8 cellular contexts compared by ENCODE assay signal in genomic region chr19:18790566-18791314, GRCh38. TPM values are rescaled to one million over a fixed set of nuclear protein-coding genes. Genes with fewer than 3 reads are reported as not detected.
DNase-seq lines count a peak whose midpoint lies in the region; ATAC-seq and TF ChIP-seq lines count a peak whose summit lies in the region.

COMP (minus strand) TSS chr19:18791305; CDS start chr19:18791269, 36 bp downstream.

- H2AFZ ChIP-seq in mesenchymal stem cell (ENCODE audit: low read depth, low read length): no peak within 1 kb of the TSS

- H3K79me1 ChIP-seq in mesenchymal stem cell (replicated peaks; ENCODE audit: low read length, poor library complexity, severe bottlenecking): no peaks in the 10 kb centered on the region

- 11% methylated on average over 45 of the region's 61 CpGs for WGBS in mesenchymal stem cell

- peaks cover 89% of the 10 kb centered on the region for H3K27me3 Mint-ChIP-seq in activated T-cell treated with anti-CD3 and anti-CD28 coated beads, Interleukin-2, amount 50 U/mL, for 24 hours

- H3K4me2 ChIP-seq in mesenchymal stem cell (ENCODE audit: low read length, poor library complexity, severe bottlenecking): no peak within 1 kb of the TSS

- no peak within 1 kb of the TSS for H3K4ac ChIP-seq in mesenchymal stem cell (ENCODE audit: low read depth in 1 of 2, low read length in 2 of 2)

- ATAC-seq in thoracic aorta (ENCODE audit: insufficient number of reproducible peaks, low FRiP score, low read depth) (no peak), GM21528 (IDR thresholded peaks at IDR 0.05; ENCODE audit: low FRiP score, unreplicated experiment) (no peak)

- H3K27ac Mint-ChIP-seq in activated T-cell treated with anti-CD3 and anti-CD28 coated beads, Interleukin-2, amount 50 U/mL, for 24 hours: peak within 1 kb of the TSS; percentile 37

- H3K27ac ChIP-seq in ascending aorta (no peak within 1 kb of the TSS), mesenchymal stem cell (ENCODE audit: low read length, poor library complexity, severe bottlenecking) (no peak within 1 kb of the TSS), thoracic aorta (no peak within 1 kb of the TSS)

- H4K91ac ChIP-seq in mesenchymal stem cell (ENCODE audit: low read length): no peak within 1 kb of the TSS

- intact Hi-C loops in ascending aorta (cut with DNase I): no loop called here

- peak within 1 kb of the TSS; percentile 39 for H3K4me3 Mint-ChIP-seq in activated T-cell treated with anti-CD3 and anti-CD28 coated beads, Interleukin-2, amount 50 U/mL, for 24 hours

- H2BK5ac ChIP-seq in mesenchymal stem cell (ENCODE audit: low read depth, low read length, poor library complexity, severe bottlenecking): no peak within 1 kb of the TSS

- H3K14ac ChIP-seq in mesenchymal stem cell (ENCODE audit: low read length in 2 of 2): no peak within 1 kb of the TSS

- H3K9me3 ChIP-seq in ascending aorta: no peaks in the 10 kb centered on the region
- H3K9me3 ChIP-seq in mesenchymal stem cell (ENCODE audit: control insufficient read depth, low read length): no peaks in the 10 kb centered on the region
- H3K9me3 ChIP-seq in thoracic aorta: no peaks in the 10 kb centered on the region

- H3K36me3 Mint-ChIP-seq in activated T-cell treated with anti-CD3 and anti-CD28 coated beads, Interleukin-2, amount 50 U/mL, for 24 hours (ENCODE audit: low read depth): no peaks in the 10 kb centered on the region

- DNase-seq in activated T-cell treated with anti-CD3 and anti-CD28 coated beads, Interleukin-2, amount 50 U/mL, for 24 hours: no peak
- DNase-seq in activated T-cell treated with anti-CD3 and anti-CD28 coated beads, Interleukin-2, amount 50 U/mL, for 48 hours: no peak
- DNase-seq in ascending aorta (ENCODE audit: low spot score in 2 of 2) (no peak), mesenchymal stem cell (no peak), thoracic aorta (ENCODE audit: low spot score) (no peak), HuH-7 (ENCODE audit: low spot score) (no peak), activated gamma-delta T cell treated with Interleukin-2 at 50 U/mL for 16 hours (no peak)

- H2BK12ac ChIP-seq in mesenchymal stem cell (ENCODE audit: low read length in 2 of 2): no peak within 1 kb of the TSS

- TF ChIP-seq CTCF in ascending aorta (IDR thresholded peaks at IDR 0.05) (no peak), thoracic aorta (IDR thresholded peaks at IDR 0.05) (no peak)

- H3K18ac ChIP-seq in mesenchymal stem cell (ENCODE audit: low read depth in 1 of 2, low read length in 2 of 2): no peak within 1 kb of the TSS

- no peak within 1 kb of the TSS for H2BK15ac ChIP-seq in mesenchymal stem cell (ENCODE audit: low read depth, poor library complexity, severe bottlenecking)

- H3K9me3 Mint-ChIP-seq in activated T-cell treated with anti-CD3 and anti-CD28 coated beads, Interleukin-2, amount 50 U/mL, for 24 hours: no peaks in the 10 kb centered on the region

- peaks cover 32% of the 10 kb centered on the region for H3K4me1 Mint-ChIP-seq in activated T-cell treated with anti-CD3 and anti-CD28 coated beads, Interleukin-2, amount 50 U/mL, for 24 hours (ENCODE audit: low read depth)

- H2AK5ac ChIP-seq in mesenchymal stem cell (ENCODE audit: low read length, severe bottlenecking): no peak within 1 kb of the TSS

- peak within 1 kb of the TSS; percentile 43 for H3K9ac ChIP-seq in mesenchymal stem cell (ENCODE audit: low read length)

- H3K4me3 ChIP-seq in ascending aorta (peak within 1 kb of the TSS; percentile 21 to 57), mesenchymal stem cell (ENCODE audit: insufficient read depth in 1 of 2, low read depth in 1 of 2, low read length in 2 of 2) (peak within 1 kb of the TSS in 1 of 2 experiments; percentile 68), thoracic aorta (peak within 1 kb of the TSS; percentile 55)

- no peak within 1 kb of the TSS for H2BK120ac ChIP-seq in mesenchymal stem cell (ENCODE audit: low read depth, low read length)

- H3K4me1 ChIP-seq in ascending aorta (peaks cover 13 to 26% of the 10 kb centered on the region in 2 donors), mesenchymal stem cell (ENCODE audit: control insufficient read depth, insufficient read depth, low read depth, low read length) (peaks cover 39% of the 10 kb centered on the region), thoracic aorta (ENCODE audit: control insufficient read depth in 1 of 2, low read depth in 2 of 2) (peaks cover 18 to 48% of the 10 kb centered on the region in 2 donors)

- no peaks in the 10 kb centered on the region for H3K36me3 ChIP-seq in ascending aorta
- peaks cover 0 to 3% of the 10 kb centered on the region in 2 experiments for H3K36me3 ChIP-seq in mesenchymal stem cell (ENCODE audit: control insufficient read depth in 1 of 2, insufficient read depth in 2 of 2, low read depth in 1 of 2, low read length in 2 of 2)
- no peaks in the 10 kb centered on the region for H3K36me3 ChIP-seq in thoracic aorta

- H4K8ac ChIP-seq in mesenchymal stem cell (ENCODE audit: low read length): no peak within 1 kb of the TSS

- H3K27me3 ChIP-seq in ascending aorta (peaks cover 43% of the 10 kb centered on the region), mesenchymal stem cell (ENCODE audit: control insufficient read depth in 1 of 2, insufficient read depth in 1 of 2, low read length in 2 of 2) (peaks cover 73 to 92% of the 10 kb centered on the region in 2 experiments), thoracic aorta (replicated peaks; ENCODE audit: insufficient read depth) (peaks cover 26% of the 10 kb centered on the region)

- peak within 1 kb of the TSS in 1 of 2 experiments; percentile 68 for H3K23ac ChIP-seq in mesenchymal stem cell (ENCODE audit: low read length in 2 of 2)

RNA-seq across cellular contexts. Expression of gene COMP, which starts in this region (rescaled TPM):
- 5.0 TPM for total RNA-seq in ascending aorta
- polyA plus RNA-seq in mesenchymal stem cell (2013, experiment 1 of 2): not detected
- polyA plus RNA-seq in mesenchymal stem cell (2013, experiment 2 of 2): not detected
- 10 to 100 TPM; 16.9 to 29.8 TPM for total RNA-seq in thoracic aorta
